Comparison of ENCODE assay signal across 9 cellular contexts in genomic region chr14:31457665-31458659, GRCh38. TPM values are rescaled to one million over a fixed set of nuclear protein-coding genes. Genes with fewer than 3 reads are reported as not detected.
DNase-seq lines count a peak whose midpoint lies in the region; ATAC-seq, FAIRE-seq and TF ChIP-seq lines count a peak whose summit lies in the region.
"Had no signal": no experiment of that assay in that cellular context is flagged by ENCODE, and none has a peak within 500 bp of the region (broad histone marks: within the 10 kb centered on the region; RNA-seq: fewer than 3 reads in every experiment).

No MANE protein-coding gene starts in this region.

- no peaks in the 10 kb centered on the region for H3K36me3 Mint-ChIP-seq in activated CD8-positive, alpha-beta T cell treated with anti-CD3 and anti-CD28 coated beads, Interleukin-2, amount 10 ng/mL, durations not matched to agents 7 days and 5 days (ENCODE audit: low read depth)

- H3K9me3 ChIP-seq in kidney (ENCODE audit: control insufficient read depth in 1 of 2, low read length in 2 of 2) (no peaks in the 10 kb centered on the region), suprapubic skin (no peaks in the 10 kb centered on the region)

- no peak for FAIRE-seq in kidney (lab: Jason Lieb, UNC)

- H3K27ac ChIP-seq in 22Rv1 (peak overlapping the region; percentile 86), kidney (ENCODE audit: low read depth in 2 of 2, low read length in 2 of 2) (peak overlapping the region in 1 of 2 donors; percentile 9), suprapubic skin (peak overlapping the region; percentile 89)

- no peak for DNase-seq in activated CD8-positive, alpha-beta T cell treated with anti-CD3 and anti-CD28 coated beads, Interleukin-2, amount 10 ng/mL, durations not matched to agents 7 days and 5 days
- no peak for DNase-seq in kidney
- DNase-seq in suprapubic skin (ENCODE audit: low spot score in 2 of 2) = no peak
- DNase-seq in HK-2 (ENCODE audit: unreplicated experiment) = no peak

- no peak for TF ChIP-seq EP300 in suprapubic skin (IDR thresholded peaks at IDR 0.05)

- H3K4me3 ChIP-seq in kidney (ENCODE audit: low read length in 2 of 2) (peak overlapping the region; percentile 37 to 94), suprapubic skin (peak overlapping the region; percentile 72)

- 37% methylated on average over 11 of the region's 11 CpGs for WGBS in suprapubic skin

- no peaks in the 10 kb centered on the region for H3K27me3 ChIP-seq in suprapubic skin

- H3K9ac ChIP-seq in kidney (ENCODE audit: low read length in 2 of 2) = peak overlapping the region; percentile 30 to 47

- intact Hi-C loops in kidney (cut with DNase I) = no loop called here

- H3K9me3 Mint-ChIP-seq in activated CD8-positive, alpha-beta T cell treated with anti-CD3 and anti-CD28 coated beads, Interleukin-2, amount 10 ng/mL, durations not matched to agents 7 days and 5 days (ENCODE audit: insufficient read depth) = no peaks in the 10 kb centered on the region

- peak; percentile 0 for ATAC-seq in GM21528 (IDR thresholded peaks at IDR 0.05; ENCODE audit: low FRiP score, unreplicated experiment)
- no peak for ATAC-seq in activated CD8-positive, alpha-beta T cell treated with anti-CD3 and anti-CD28 coated beads, Interleukin-2, amount 10 ng/mL, durations not matched to agents 7 days and 5 days
- ATAC-seq in HG02885 (IDR thresholded peaks at IDR 0.05; ENCODE audit: poor library complexity, unreplicated experiment) = no peak
- ATAC-seq in HG03196 (IDR thresholded peaks at IDR 0.05; ENCODE audit: unreplicated experiment) = no peak

- H3K4me1 Mint-ChIP-seq in activated CD8-positive, alpha-beta T cell treated with anti-CD3 and anti-CD28 coated beads, Interleukin-2, amount 10 ng/mL, durations not matched to agents 7 days and 5 days (ENCODE audit: low read depth) = peaks cover 27% of the 10 kb centered on the region

- H3K4me1 ChIP-seq in kidney (ENCODE audit: control insufficient read depth in 1 of 2, insufficient read depth in 1 of 2, low read depth in 1 of 2, low read length in 2 of 2) (no peaks in the 10 kb centered on the region), suprapubic skin (peaks cover 29% of the 10 kb centered on the region)

- peak overlapping the region; percentile 98 for H3K27ac Mint-ChIP-seq in activated CD8-positive, alpha-beta T cell treated with anti-CD3 and anti-CD28 coated beads, Interleukin-2, amount 10 ng/mL, durations not matched to agents 7 days and 5 days

- peaks cover 5% of the 10 kb centered on the region for H3K27me3 Mint-ChIP-seq in activated CD8-positive, alpha-beta T cell treated with anti-CD3 and anti-CD28 coated beads, Interleukin-2, amount 10 ng/mL, durations not matched to agents 7 days and 5 days (ENCODE audit: low read depth)

- TF ChIP-seq CTCF in 22Rv1 (IDR thresholded peaks at IDR 0.05) (peak; percentile 0; the same call in 1 of the 2 replicates), kidney (IDR thresholded peaks at IDR 0.05; ENCODE audit: borderline replicate concordance, extremely low read depth, insufficient read depth) (no peak), suprapubic skin (IDR thresholded peaks at IDR 0.05) (no peak)

- POLR2A ChIA-PET in activated CD8-positive, alpha-beta T cell treated with anti-CD3 and anti-CD28 coated beads, Interleukin-2, amount 10 ng/mL, durations not matched to agents 7 days and 5 days (lab: Charles Lee) = interaction anchor here (0.6 to 1.8 kb wide), 8 partner anchors 12 to 1107 kb away, joined by 3 to 17 read pairs (median 3); partner anchors contain the start of genes HEATR5A and NUBPL

- H3K36me3 ChIP-seq in kidney (ENCODE audit: control insufficient read depth in 1 of 2, insufficient read depth in 2 of 2, low read length in 2 of 2) = no peaks in the 10 kb centered on the region
- peaks cover under 1% of the 10 kb centered on the region for H3K36me3 ChIP-seq in suprapubic skin

- H3K4me3 Mint-ChIP-seq in activated CD8-positive, alpha-beta T cell treated with anti-CD3 and anti-CD28 coated beads, Interleukin-2, amount 10 ng/mL, durations not matched to agents 7 days and 5 days = peak overlapping the region; percentile 99

- TF ChIP-seq POLR2A in suprapubic skin (IDR thresholded peaks at IDR 0.05) = no peak

- CTCF ChIA-PET in activated CD8-positive, alpha-beta T cell treated with anti-CD3 and anti-CD28 coated beads, Interleukin-2, amount 10 ng/mL, durations not matched to agents 7 days and 5 days (lab: Charles Lee) = interaction anchor here (0.6 to 2.2 kb wide), 9 partner anchors 9 to 800 kb away, joined by 3 to 18 read pairs (median 3); partner anchors contain the start of genes HEATR5A, HECTD1 and NUBPL

RNA-seq across cellular contexts. Expression of gene DTD2, which starts 0.7 kb away (rescaled TPM):
- 10 to 100 TPM; 15.7 to 17.7 TPM for total RNA-seq in activated CD8-positive, alpha-beta T cell treated with anti-CD3 and anti-CD28 coated beads, Interleukin-2, amount 10 ng/mL, durations not matched to agents 7 days and 5 days
- total RNA-seq in kidney (16.2 TPM), suprapubic skin (10 to 100 TPM; 21.4 to 34.9 (median 24.8) TPM)
- 7.7 TPM for polyA plus RNA-seq in kidney (ENCODE audit: insufficient read depth, low read depth, low replicate concordance)

RNA-seq across cellular contexts. Expression of gene GPR33, which starts 29.9 kb away (rescaled TPM):
- total RNA-seq in activated CD8-positive, alpha-beta T cell treated with anti-CD3 and anti-CD28 coated beads, Interleukin-2, amount 10 ng/mL, durations not matched to agents 7 days and 5 days = not detected
- total RNA-seq in kidney (not detected), suprapubic skin (not detected)
- polyA plus RNA-seq in kidney (ENCODE audit: insufficient read depth, low read depth, low replicate concordance) = not detected
- total RNA-seq: frontal cortex had no signal

RNA-seq across cellular contexts. Expression of gene HEATR5A, which starts 37.6 kb away (rescaled TPM):
- 1 to 10 TPM; 8.5 to 9.4 TPM for total RNA-seq in activated CD8-positive, alpha-beta T cell treated with anti-CD3 and anti-CD28 coated beads, Interleukin-2, amount 10 ng/mL, durations not matched to agents 7 days and 5 days
- total RNA-seq in kidney (30.4 TPM), suprapubic skin (10 to 100 TPM; 11.0 to 21.6 (median 14.0) TPM)
- 8.0 TPM for polyA plus RNA-seq in kidney (ENCODE audit: insufficient read depth, low read depth, low replicate concordance)
